1 cellular context compared by ENCODE assay signal in the genomic region with DNA sequence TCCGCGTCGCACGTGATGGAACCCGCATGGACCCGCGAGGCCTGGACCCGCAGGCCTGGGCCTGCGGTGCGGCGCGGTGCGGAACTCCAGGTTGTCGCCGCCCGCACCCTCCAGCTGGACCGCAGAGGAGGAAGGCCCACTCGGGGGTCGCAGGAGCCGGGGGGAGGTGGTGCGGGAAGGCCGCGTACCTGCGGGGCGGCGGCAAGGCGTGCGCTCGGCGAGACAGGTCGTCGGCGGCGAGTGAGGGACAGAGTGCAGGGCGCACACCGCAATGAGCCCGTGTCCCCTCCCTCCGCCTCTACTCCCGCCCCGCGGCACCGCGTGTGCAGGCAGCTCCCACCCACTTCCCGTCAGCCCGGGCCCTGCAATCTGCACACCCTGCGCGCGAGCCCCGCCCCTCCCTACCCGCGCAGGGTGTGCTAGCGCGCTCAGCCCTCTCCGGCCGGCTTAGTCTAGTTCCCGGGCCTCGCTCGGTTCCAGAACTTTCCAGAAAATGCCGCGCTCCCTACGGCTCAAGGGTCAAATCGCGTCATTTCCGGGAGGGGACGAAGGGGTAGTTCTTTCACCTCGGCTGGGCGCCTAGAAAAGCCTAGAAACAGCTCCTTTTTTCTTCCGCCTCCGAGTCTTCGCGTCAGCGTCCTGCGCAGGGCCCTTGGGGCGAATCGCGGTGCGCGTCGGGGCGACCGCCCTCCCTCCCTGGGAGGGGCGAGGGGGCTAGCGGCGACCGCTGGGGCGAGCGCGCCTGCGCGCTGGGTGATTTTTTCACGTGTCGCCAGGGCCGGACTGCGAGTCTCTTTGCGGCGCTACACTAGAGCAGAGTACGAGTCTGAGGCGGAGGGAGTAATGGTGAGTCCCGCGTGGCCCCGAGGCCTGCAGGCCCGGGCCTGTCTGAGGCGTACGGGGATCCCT.
A peak's percentile ranks its signal among the peaks of the same experiment; 100 is the strongest.
TF ChIP-seq lines count a peak whose summit lies in the region.

A gene (minus strand): TSS at position 247 of the 909 bp plus-strand sequence. CDS start 992 bp downstream, outside the sequence.
A gene (plus strand): TSS at position 786 of the 909 bp plus-strand sequence. CDS start 58 bp downstream, at position 844.

TF ChIP-seq in HepG2, 621 proteins besides CTCF, POLR2A, EP300 and RAD21 (continued from another document and continues in another):
- TF ChIP-seq, protein P1, sequence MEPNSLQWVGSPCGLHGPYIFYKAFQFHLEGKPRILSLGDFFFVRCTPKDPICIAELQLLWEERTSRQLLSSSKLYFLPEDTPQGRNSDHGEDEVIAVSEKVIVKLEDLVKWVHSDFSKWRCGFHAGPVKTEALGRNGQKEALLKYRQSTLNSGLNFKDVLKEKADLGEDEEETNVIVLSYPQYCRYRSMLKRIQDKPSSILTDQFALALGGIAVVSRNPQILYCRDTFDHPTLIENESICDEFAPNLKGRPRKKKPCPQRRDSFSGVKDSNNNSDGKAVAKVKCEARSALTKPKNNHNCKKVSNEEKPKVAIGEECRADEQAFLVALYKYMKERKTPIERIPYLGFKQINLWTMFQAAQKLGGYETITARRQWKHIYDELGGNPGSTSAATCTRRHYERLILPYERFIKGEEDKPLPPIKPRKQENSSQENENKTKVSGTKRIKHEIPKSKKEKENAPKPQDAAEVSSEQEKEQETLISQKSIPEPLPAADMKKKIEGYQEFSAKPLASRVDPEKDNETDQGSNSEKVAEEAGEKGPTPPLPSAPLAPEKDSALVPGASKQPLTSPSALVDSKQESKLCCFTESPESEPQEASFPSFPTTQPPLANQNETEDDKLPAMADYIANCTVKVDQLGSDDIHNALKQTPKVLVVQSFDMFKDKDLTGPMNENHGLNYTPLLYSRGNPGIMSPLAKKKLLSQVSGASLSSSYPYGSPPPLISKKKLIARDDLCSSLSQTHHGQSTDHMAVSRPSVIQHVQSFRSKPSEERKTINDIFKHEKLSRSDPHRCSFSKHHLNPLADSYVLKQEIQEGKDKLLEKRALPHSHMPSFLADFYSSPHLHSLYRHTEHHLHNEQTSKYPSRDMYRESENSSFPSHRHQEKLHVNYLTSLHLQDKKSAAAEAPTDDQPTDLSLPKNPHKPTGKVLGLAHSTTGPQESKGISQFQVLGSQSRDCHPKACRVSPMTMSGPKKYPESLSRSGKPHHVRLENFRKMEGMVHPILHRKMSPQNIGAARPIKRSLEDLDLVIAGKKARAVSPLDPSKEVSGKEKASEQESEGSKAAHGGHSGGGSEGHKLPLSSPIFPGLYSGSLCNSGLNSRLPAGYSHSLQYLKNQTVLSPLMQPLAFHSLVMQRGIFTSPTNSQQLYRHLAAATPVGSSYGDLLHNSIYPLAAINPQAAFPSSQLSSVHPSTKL (CRISPR knock-in tag; IDR thresholded peaks at IDR 0.05) = peak; percentile 83
- TF ChIP-seq ARNT2 (CRISPR knock-in tag; IDR thresholded peaks at IDR 0.05; ENCODE audit: low read depth) = peak; percentile 95
- peak; percentile 100 for TF ChIP-seq ZNF451 (CRISPR knock-in tag; IDR thresholded peaks at IDR 0.05)
- TF ChIP-seq ELF1 (CRISPR knock-in tag; IDR thresholded peaks at IDR 0.05) = peak; percentile 96
- peak; percentile 29; the same call in 1 of the 2 replicates for TF ChIP-seq ATAD3A (CRISPR knock-in tag; IDR thresholded peaks at IDR 0.05)
- TF ChIP-seq MXI1 (IDR thresholded peaks at IDR 0.05; ENCODE audit: borderline replicate concordance, low read depth, low read length) = peak; percentile 95
- TF ChIP-seq POLR2AphosphoS5 (IDR thresholded peaks at IDR 0.05; ENCODE audit: low read depth, low read length) = peak; percentile 98
- TF ChIP-seq TP53 (CRISPR knock-in tag; conservative IDR thresholded peaks at IDR 0.05) = peak; percentile 93
- TF ChIP-seq KDM1A (CRISPR knock-in tag; IDR thresholded peaks at IDR 0.05) = no peak; the same call in 1 of the 2 replicates
- TF ChIP-seq, protein P2, sequence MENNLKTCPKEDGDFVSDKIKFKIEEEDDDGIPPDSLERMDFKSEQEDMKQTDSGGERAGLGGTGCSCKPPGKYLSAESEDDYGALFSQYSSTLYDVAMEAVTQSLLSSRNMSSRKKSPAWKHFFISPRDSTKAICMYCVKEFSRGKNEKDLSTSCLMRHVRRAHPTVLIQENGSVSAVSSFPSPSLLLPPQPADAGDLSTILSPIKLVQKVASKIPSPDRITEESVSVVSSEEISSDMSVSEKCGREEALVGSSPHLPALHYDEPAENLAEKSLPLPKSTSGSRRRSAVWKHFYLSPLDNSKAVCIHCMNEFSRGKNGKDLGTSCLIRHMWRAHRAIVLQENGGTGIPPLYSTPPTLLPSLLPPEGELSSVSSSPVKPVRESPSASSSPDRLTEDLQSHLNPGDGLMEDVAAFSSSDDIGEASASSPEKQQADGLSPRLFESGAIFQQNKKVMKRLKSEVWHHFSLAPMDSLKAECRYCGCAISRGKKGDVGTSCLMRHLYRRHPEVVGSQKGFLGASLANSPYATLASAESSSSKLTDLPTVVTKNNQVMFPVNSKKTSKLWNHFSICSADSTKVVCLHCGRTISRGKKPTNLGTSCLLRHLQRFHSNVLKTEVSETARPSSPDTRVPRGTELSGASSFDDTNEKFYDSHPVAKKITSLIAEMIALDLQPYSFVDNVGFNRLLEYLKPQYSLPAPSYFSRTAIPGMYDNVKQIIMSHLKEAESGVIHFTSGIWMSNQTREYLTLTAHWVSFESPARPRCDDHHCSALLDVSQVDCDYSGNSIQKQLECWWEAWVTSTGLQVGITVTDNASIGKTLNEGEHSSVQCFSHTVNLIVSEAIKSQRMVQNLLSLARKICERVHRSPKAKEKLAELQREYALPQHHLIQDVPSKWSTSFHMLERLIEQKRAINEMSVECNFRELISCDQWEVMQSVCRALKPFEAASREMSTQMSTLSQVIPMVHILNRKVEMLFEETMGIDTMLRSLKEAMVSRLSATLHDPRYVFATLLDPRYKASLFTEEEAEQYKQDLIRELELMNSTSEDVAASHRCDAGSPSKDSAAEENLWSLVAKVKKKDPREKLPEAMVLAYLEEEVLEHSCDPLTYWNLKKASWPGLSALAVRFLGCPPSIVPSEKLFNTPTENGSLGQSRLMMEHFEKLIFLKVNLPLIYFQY (CRISPR knock-in tag; IDR thresholded peaks at IDR 0.05; ENCODE audit: borderline replicate concordance) = peak; percentile 83; the same call in 1 of the 2 replicates
- peak; percentile 94 for TF ChIP-seq MED1 (CRISPR knock-in tag; IDR thresholded peaks at IDR 0.05)
- no peak; the same call in 1 of the 2 replicates for TF ChIP-seq JDP2 (CRISPR knock-in tag; IDR thresholded peaks at IDR 0.05; ENCODE audit: borderline replicate concordance)
- peak; percentile 5 for TF ChIP-seq ZNF703 (CRISPR knock-in tag; IDR thresholded peaks at IDR 0.05; ENCODE audit: borderline replicate concordance)
- peak; percentile 99 for TF ChIP-seq ZNF772 (CRISPR knock-in tag; IDR thresholded peaks at IDR 0.05)
- peak; percentile 57; the same call in 1 of the 2 replicates for TF ChIP-seq ZBTB7A (CRISPR knock-in tag; IDR thresholded peaks at IDR 0.05)
- TF ChIP-seq SMAD1 (CRISPR knock-in tag; IDR thresholded peaks at IDR 0.05; ENCODE audit: borderline replicate concordance, low read depth) = peak; percentile 97; the same call in 1 of the 2 replicates
- TF ChIP-seq HOXA9 (CRISPR knock-in tag; IDR thresholded peaks at IDR 0.05; ENCODE audit: borderline replicate concordance) = peak; percentile 96; the same call in 1 of the 2 replicates
- peak; percentile 81 for TF ChIP-seq ZNF816 (CRISPR knock-in tag; IDR thresholded peaks at IDR 0.05; ENCODE audit: borderline replicate concordance)
- TF ChIP-seq, protein P3, sequence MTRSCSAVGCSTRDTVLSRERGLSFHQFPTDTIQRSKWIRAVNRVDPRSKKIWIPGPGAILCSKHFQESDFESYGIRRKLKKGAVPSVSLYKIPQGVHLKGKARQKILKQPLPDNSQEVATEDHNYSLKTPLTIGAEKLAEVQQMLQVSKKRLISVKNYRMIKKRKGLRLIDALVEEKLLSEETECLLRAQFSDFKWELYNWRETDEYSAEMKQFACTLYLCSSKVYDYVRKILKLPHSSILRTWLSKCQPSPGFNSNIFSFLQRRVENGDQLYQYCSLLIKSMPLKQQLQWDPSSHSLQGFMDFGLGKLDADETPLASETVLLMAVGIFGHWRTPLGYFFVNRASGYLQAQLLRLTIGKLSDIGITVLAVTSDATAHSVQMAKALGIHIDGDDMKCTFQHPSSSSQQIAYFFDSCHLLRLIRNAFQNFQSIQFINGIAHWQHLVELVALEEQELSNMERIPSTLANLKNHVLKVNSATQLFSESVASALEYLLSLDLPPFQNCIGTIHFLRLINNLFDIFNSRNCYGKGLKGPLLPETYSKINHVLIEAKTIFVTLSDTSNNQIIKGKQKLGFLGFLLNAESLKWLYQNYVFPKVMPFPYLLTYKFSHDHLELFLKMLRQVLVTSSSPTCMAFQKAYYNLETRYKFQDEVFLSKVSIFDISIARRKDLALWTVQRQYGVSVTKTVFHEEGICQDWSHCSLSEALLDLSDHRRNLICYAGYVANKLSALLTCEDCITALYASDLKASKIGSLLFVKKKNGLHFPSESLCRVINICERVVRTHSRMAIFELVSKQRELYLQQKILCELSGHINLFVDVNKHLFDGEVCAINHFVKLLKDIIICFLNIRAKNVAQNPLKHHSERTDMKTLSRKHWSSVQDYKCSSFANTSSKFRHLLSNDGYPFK (CRISPR knock-in tag; IDR thresholded peaks at IDR 0.05; ENCODE audit: borderline replicate concordance) = peak; percentile 94
- peak; percentile 97 for TF ChIP-seq ZSCAN21 (CRISPR knock-in tag; IDR thresholded peaks at IDR 0.05; ENCODE audit: borderline replicate concordance)
- 0 out of 2 replicates have a peak, but pooled peaks have one; percentile 33 for TF ChIP-seq FOXK2 (IDR thresholded peaks at IDR 0.05)
- TF ChIP-seq, protein P4, sequence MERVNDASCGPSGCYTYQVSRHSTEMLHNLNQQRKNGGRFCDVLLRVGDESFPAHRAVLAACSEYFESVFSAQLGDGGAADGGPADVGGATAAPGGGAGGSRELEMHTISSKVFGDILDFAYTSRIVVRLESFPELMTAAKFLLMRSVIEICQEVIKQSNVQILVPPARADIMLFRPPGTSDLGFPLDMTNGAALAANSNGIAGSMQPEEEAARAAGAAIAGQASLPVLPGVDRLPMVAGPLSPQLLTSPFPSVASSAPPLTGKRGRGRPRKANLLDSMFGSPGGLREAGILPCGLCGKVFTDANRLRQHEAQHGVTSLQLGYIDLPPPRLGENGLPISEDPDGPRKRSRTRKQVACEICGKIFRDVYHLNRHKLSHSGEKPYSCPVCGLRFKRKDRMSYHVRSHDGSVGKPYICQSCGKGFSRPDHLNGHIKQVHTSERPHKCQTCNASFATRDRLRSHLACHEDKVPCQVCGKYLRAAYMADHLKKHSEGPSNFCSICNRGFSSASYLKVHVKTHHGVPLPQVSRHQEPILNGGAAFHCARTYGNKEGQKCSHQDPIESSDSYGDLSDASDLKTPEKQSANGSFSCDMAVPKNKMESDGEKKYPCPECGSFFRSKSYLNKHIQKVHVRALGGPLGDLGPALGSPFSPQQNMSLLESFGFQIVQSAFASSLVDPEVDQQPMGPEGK (CRISPR knock-in tag; IDR thresholded peaks at IDR 0.05) = peak; percentile 95; the same call in 1 of the 2 replicates
- peak; percentile 94; the same call in 1 of the 2 replicates for TF ChIP-seq THYN1 (CRISPR knock-in tag; IDR thresholded peaks at IDR 0.05; ENCODE audit: borderline replicate concordance, low read depth)
- TF ChIP-seq MEF2D (CRISPR knock-in tag; IDR thresholded peaks at IDR 0.05) = peak; percentile 94
- no peak for TF ChIP-seq ZNF496 (CRISPR knock-in tag; IDR thresholded peaks at IDR 0.05; ENCODE audit: insufficient replicate concordance)
- TF ChIP-seq PHF5A (CRISPR knock-in tag; IDR thresholded peaks at IDR 0.05; ENCODE audit: low read depth, unreplicated experiment) = peak; percentile 32
- TF ChIP-seq, protein P5, sequence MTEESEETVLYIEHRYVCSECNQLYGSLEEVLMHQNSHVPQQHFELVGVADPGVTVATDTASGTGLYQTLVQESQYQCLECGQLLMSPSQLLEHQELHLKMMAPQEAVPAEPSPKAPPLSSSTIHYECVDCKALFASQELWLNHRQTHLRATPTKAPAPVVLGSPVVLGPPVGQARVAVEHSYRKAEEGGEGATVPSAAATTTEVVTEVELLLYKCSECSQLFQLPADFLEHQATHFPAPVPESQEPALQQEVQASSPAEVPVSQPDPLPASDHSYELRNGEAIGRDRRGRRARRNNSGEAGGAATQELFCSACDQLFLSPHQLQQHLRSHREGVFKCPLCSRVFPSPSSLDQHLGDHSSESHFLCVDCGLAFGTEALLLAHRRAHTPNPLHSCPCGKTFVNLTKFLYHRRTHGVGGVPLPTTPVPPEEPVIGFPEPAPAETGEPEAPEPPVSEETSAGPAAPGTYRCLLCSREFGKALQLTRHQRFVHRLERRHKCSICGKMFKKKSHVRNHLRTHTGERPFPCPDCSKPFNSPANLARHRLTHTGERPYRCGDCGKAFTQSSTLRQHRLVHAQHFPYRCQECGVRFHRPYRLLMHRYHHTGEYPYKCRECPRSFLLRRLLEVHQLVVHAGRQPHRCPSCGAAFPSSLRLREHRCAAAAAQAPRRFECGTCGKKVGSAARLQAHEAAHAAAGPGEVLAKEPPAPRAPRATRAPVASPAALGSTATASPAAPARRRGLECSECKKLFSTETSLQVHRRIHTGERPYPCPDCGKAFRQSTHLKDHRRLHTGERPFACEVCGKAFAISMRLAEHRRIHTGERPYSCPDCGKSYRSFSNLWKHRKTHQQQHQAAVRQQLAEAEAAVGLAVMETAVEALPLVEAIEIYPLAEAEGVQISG (CRISPR knock-in tag; IDR thresholded peaks at IDR 0.05) = peak; percentile 94
- TF ChIP-seq, protein P6, sequence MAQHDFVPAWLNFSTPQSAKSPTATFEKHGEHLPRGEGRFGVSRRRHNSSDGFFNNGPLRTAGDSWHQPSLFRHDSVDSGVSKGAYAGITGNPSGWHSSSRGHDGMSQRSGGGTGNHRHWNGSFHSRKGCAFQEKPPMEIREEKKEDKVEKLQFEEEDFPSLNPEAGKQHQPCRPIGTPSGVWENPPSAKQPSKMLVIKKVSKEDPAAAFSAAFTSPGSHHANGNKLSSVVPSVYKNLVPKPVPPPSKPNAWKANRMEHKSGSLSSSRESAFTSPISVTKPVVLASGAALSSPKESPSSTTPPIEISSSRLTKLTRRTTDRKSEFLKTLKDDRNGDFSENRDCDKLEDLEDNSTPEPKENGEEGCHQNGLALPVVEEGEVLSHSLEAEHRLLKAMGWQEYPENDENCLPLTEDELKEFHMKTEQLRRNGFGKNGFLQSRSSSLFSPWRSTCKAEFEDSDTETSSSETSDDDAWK (CRISPR knock-in tag; IDR thresholded peaks at IDR 0.05) = no peak
- TF ChIP-seq, protein P7, sequence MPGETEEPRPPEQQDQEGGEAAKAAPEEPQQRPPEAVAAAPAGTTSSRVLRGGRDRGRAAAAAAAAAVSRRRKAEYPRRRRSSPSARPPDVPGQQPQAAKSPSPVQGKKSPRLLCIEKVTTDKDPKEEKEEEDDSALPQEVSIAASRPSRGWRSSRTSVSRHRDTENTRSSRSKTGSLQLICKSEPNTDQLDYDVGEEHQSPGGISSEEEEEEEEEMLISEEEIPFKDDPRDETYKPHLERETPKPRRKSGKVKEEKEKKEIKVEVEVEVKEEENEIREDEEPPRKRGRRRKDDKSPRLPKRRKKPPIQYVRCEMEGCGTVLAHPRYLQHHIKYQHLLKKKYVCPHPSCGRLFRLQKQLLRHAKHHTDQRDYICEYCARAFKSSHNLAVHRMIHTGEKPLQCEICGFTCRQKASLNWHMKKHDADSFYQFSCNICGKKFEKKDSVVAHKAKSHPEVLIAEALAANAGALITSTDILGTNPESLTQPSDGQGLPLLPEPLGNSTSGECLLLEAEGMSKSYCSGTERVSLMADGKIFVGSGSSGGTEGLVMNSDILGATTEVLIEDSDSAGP (CRISPR knock-in tag; IDR thresholded peaks at IDR 0.05; ENCODE audit: borderline replicate concordance) = peak; percentile 96
- peak; percentile 74; the same call in 1 of the 2 replicates for TF ChIP-seq ZNF562 (CRISPR knock-in tag; IDR thresholded peaks at IDR 0.05; ENCODE audit: borderline replicate concordance)
- peak; percentile 96 for TF ChIP-seq ZNF546 (CRISPR knock-in tag; conservative IDR thresholded peaks at IDR 0.05)
